10 cellular contexts compared by ENCODE assay signal in the genomic region with DNA sequence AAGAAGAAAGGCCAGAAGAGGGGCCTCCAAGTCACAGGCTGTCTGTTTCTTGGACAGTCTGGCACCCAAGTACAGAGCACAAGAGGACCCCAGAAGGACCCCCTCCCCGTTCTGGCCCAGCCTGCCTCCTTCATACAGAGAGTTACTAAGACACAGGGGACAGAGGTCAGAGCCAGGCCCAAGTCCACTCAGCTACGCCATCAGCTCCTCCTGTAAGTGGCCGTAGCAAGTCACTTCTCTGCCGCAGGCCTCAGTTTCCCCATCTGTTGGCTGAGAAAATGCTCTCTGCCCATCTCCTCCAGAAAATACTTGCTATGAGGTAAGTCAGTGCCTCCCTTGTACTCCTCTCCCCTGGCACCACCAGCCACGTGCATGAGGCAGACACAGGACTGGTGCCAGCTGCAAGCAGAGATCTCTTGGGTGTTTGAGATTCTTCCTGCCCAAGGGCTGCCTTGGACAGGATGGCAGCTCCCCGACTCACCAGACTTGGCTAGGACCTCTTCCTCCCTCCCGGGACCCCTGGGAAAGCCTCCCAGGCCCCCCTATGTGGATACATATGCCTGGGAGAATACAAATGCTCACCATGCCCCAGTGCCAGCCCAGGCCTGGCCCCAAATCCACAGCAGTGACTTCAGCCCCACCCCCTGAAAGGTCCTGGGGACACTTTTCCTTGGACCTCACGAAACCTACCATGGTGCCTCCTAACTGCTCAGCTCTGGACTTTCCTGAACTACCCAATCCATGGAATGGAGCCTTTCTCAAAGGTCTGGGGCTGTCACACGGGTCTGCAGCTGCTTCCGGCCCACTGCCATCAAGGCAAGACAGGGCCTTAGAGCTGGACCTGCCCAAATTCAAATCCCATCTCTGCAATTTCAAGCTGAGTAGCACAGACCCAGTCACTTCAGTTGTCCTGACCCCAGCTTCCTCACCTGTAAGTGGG. TPM values are rescaled to one million over a fixed set of nuclear protein-coding genes. Genes with fewer than 3 reads are reported as not detected.
DNase-seq lines count a peak whose midpoint lies in the region; TF ChIP-seq lines count a peak whose summit lies in the region.
"Had no signal": no experiment of that assay in that cellular context is flagged by ENCODE, and none has a peak within 500 bp of the region (broad histone marks: within the 10 kb centered on the region; RNA-seq: fewer than 3 reads in every experiment).

No MANE protein-coding gene starts in this region.

- no peak overlapping the region for H3K4me3 ChIP-seq in BLaER1
- peak overlapping the region; percentile 89 to 93 for H3K4me3 ChIP-seq in duodenal mucosa (ENCODE audit: low read depth in 1 of 2, low read length in 2 of 2)
- H3K4me3 ChIP-seq in osteoblast (ENCODE audit: insufficient read depth, low read length) = no peak overlapping the region

- H3K9ac ChIP-seq in BLaER1 (0 out of 2 replicates have a peak overlapping the region, but pooled peaks have one; percentile 15), duodenal mucosa (ENCODE audit: low read depth in 1 of 2, low read length in 2 of 2) (peak overlapping the region; percentile 81 to 92)

- DNase-seq in NCI-H226 = peak; percentile 73
- peak; percentile 84 for DNase-seq in osteoblast (ENCODE audit: insufficient read length, low spot score, missing footprints)
- DNase-seq in NCI-H524 treated with DMSO at 0.1 percent for 48 hours (lab: John Stamatoyannopoulos, UW) = no peak
- no peak for DNase-seq in putamen (ENCODE audit: low spot score)
- no peak for DNase-seq in stimulated activated naive CD4-positive, alpha-beta T cell treated with Interleukin-2 at 50 U/mL for 16 hours (lab: John Stamatoyannopoulos, UW)
- no peak for DNase-seq in RPMI8226

- peak overlapping the region; percentile 49; the same call in 1 of the 2 replicates for H3K27ac ChIP-seq in BLaER1
- H3K27ac ChIP-seq in duodenal mucosa (ENCODE audit: low read depth, low read length) = peak overlapping the region; percentile 53
- H3K27ac ChIP-seq in osteoblast (ENCODE audit: low read depth, low read length) = no peak overlapping the region
- H3K27ac ChIP-seq: HL-60 had no signal

- H3K79me2 ChIP-seq in osteoblast (ENCODE audit: insufficient read depth, low read length) = peaks cover 98% of the 10 kb centered on the region

- H4K20me1 ChIP-seq in BLaER1 (peaks cover 99% of the 10 kb centered on the region), osteoblast (ENCODE audit: insufficient read depth, low read length) (peaks cover 86% of the 10 kb centered on the region)

- H3K27me3 ChIP-seq in BLaER1 (no peaks in the 10 kb centered on the region; the same call in 1 of the 2 replicates), duodenal mucosa (ENCODE audit: control insufficient read depth in 1 of 2, insufficient read depth in 2 of 2, low read length in 2 of 2) (no peaks in the 10 kb centered on the region), osteoblast (ENCODE audit: insufficient read depth, low read length) (no peaks in the 10 kb centered on the region)

- no peak for TF ChIP-seq CTCF in osteoblast (IDR thresholded peaks at IDR 0.05; ENCODE audit: extremely low read depth, low read depth, low read length)

- H3K36me3 ChIP-seq in BLaER1 (no peaks in the 10 kb centered on the region), duodenal mucosa (ENCODE audit: control insufficient read depth in 1 of 2, insufficient read depth in 2 of 2, low read length in 2 of 2) (peaks cover 5 to 8% of the 10 kb centered on the region in 2 donors), osteoblast (ENCODE audit: insufficient read depth, low read length) (no peaks in the 10 kb centered on the region)
- H3K36me3 ChIP-seq: left lung had no signal

- H3K4me1 ChIP-seq in BLaER1 (peaks cover 93% of the 10 kb centered on the region), duodenal mucosa (ENCODE audit: control insufficient read depth in 1 of 2, insufficient read depth in 2 of 2, low read length in 2 of 2) (peaks cover 72 to 88% of the 10 kb centered on the region in 2 donors), osteoblast (ENCODE audit: insufficient read depth, low read length) (peaks cover 44% of the 10 kb centered on the region)

- no peak overlapping the region for H2AFZ ChIP-seq in osteoblast (ENCODE audit: low read length)

- H3K9me3 ChIP-seq in BLaER1 (no peaks in the 10 kb centered on the region), duodenal mucosa (ENCODE audit: control insufficient read depth in 1 of 2, low read length in 2 of 2) (no peaks in the 10 kb centered on the region), osteoblast (ENCODE audit: low read depth, low read length) (no peaks in the 10 kb centered on the region)
- H3K9me3 ChIP-seq: left lung had no signal

- H3K4me2 ChIP-seq in BLaER1 = peak overlapping the region; percentile 67
- H3K4me2 ChIP-seq in osteoblast (ENCODE audit: insufficient read depth, low read length) = no peak overlapping the region

RNA-seq across cellular contexts. Expression of gene EEIG1, which starts 5.1 kb away (rescaled TPM):
- total RNA-seq in osteoblast = 18.0 and 20.6 TPM in 2 replicates

RNA-seq across cellular contexts. Expression of gene DPM2, which starts 38.0 kb away (rescaled TPM):
- 10.1 and 11.5 TPM in 2 replicates for total RNA-seq in osteoblast

RNA-seq across cellular contexts. Expression of gene PIP5KL1, which starts 45.1 kb away (rescaled TPM):
- 2.2 and 3.5 TPM in 2 replicates for total RNA-seq in osteoblast

RNA-seq across cellular contexts. Expression of gene ST6GALNAC4, which starts 58.8 kb away (rescaled TPM):
- total RNA-seq in osteoblast = 29.5 and 33.7 TPM in 2 replicates

Comparison
In these comparisons a context has a peak if more than half of its experiments do, and no peak if none do; other contexts are left out.
1. H3K4me3 ChIP-seq: peak in duodenal mucosa (2 of 2); none in BLaER1 (single experiment) and osteoblast (single experiment).
2. DNase-seq: peak in NCI-H226 (single experiment) and osteoblast (single experiment); none in NCI-H524 treated with DMSO at 0.1 percent for 48 hours (single experiment), putamen (single experiment), stimulated activated naive CD4-positive, alpha-beta T cell treated with Interleukin-2 at 50 U/mL for 16 hours (single experiment) and RPMI8226 (single experiment).